31 cellular contexts compared by ENCODE assay signal in genomic region chr17:1208966-1209365, GRCh38.
"Had no signal": no experiment of that assay in that cellular context is flagged by ENCODE, and none has a peak within 500 bp of the region (broad histone marks: within the 10 kb centered on the region; RNA-seq: fewer than 3 reads in every experiment).

No MANE protein-coding gene starts in this region.

- H3K36me3 ChIP-seq: ascending aorta, cardiac muscle cell, MG63, WERI-Rb-1 had no signal

- H3K4me3 ChIP-seq: ascending aorta, cardiac muscle cell, MG63 had no signal

- ATAC-seq: activated CD8-positive, alpha-beta T cell treated with anti-CD3 and anti-CD28 coated beads, Interleukin-2, amount 10 ng/mL, durations not matched to agents 7 days and 5 days; PC-3; Right ventricle myocardium inferior; SK-N-SH treated with all-trans-retinoic acid at 6 μM for 48 hours had no signal

- FAIRE-seq: RCC 7860 had no signal

- H3K9me3 ChIP-seq: ascending aorta, MG63 had no signal

- H3K27ac ChIP-seq: ascending aorta, cardiac muscle cell, RWPE1, WERI-Rb-1 had no signal

- DNase-seq: activated CD4-positive, alpha-beta T cell treated with anti-CD3 and anti-CD28 coated beads for 1 hour; activated CD4-positive, alpha-beta T cell treated with anti-CD3 and anti-CD28 coated beads, Interleukin-2, amount 10 ng/mL, durations not matched to agents 24 days and 14 days; activated CD4-positive, alpha-beta T cell treated with anti-CD3 and anti-CD28 coated beads, Interleukin-2, amount 50 U/mL, for 4 hours; activated CD4-positive, CD25-positive, alpha-beta regulatory T cell; activated CD8-positive, alpha-beta T cell treated with anti-CD3 and anti-CD28 coated beads, Interleukin-2, amount 10 ng/mL, durations not matched to agents 7 days and 5 days; activated gamma-delta T cell; activated naive CD4-positive, alpha-beta T cell treated with Interleukin-2 at 50 U/mL for 16 hours; activated naive CD8-positive, alpha-beta T cell treated with anti-CD3 and anti-CD28 coated beads, Interleukin-2, amount 10 ng/mL, durations not matched to agents 7 days and 5 days; activated T-cell treated with anti-CD3 and anti-CD28 coated beads, Interleukin-2, amount 50 U/mL, for 24 hours; amygdala; Kasumi-1; KG1; MG63; NCI-H1048; NCI-H1105 treated with DMSO at 0.1 percent for 48 hours; NCI-H1436; NCI-H1694 treated with DMSO at 0.1 percent for 48 hours; NCI-H2029; NCI-H446; NCI-H524; PC-3; SIG-M5; SW 1271; T1000; WERI-Rb-1 had no signal

- H3K4me1 ChIP-seq: ascending aorta had no signal

- H3K27me3 ChIP-seq: ascending aorta, cardiac muscle cell, MG63 had no signal
